In genomic region chr9:37371565-37372464, GRCh38 we compare ENCODE assay signal across 9 cellular contexts. TPM values are rescaled to one million over a fixed set of nuclear protein-coding genes. Genes with fewer than 3 reads are reported as not detected.
DNase-seq lines count a peak whose midpoint lies in the region; ATAC-seq and TF ChIP-seq lines count a peak whose summit lies in the region.
"Had no signal": no experiment of that assay in that cellular context is flagged by ENCODE, and none has a peak within 500 bp of the region (broad histone marks: within the 10 kb centered on the region; RNA-seq: fewer than 3 reads in every experiment).

No MANE protein-coding gene starts in this region.

- no peaks in the 10 kb centered on the region for H3K27me3 ChIP-seq in mammary epithelial cell (ENCODE audit: insufficient read depth, low read length)

- peaks cover 17% of the 10 kb centered on the region for H3K4me1 Mint-ChIP-seq in central memory CD8-positive, alpha-beta T cell
- H3K4me1 Mint-ChIP-seq in naive thymus-derived CD8-positive, alpha-beta T cell: peaks cover 4 to 72% (median 4%) of the 10 kb centered on the region in 4 donors
- peaks cover 4% of the 10 kb centered on the region for H3K4me1 Mint-ChIP-seq in activated T-helper 2 cell treated with anti-CD3 and anti-CD28 coated beads, Interferon-gamma antibody, Interleukin-2, Interleukin-4, amounts not matched to agents 10 μg/mL and 5 μg/mL and 100 μg/mL, durations not matched to agents 14 hours and 24 hours and 36 hours (ENCODE audit: low read depth)

- H3K9ac ChIP-seq in mammary epithelial cell (ENCODE audit: insufficient read depth, low read length): no peak overlapping the region

- TF ChIP-seq CTCF in mammary epithelial cell (conservative IDR thresholded peaks at IDR 0.05 in 1 of 2, IDR thresholded peaks at IDR 0.05 in 1 of 2; ENCODE audit: extremely low read depth in 1 of 2, insufficient read depth in 1 of 2, low read depth in 1 of 2, low read length in 2 of 2): no peak

- no peak overlapping the region for H2AFZ ChIP-seq in mammary epithelial cell (ENCODE audit: low read depth, low read length)

- CTCF ChIA-PET in mammary epithelial cell (lab: Charles Lee; ENCODE audit: low non-redundant PET): no interaction called here

- H3K36me3 Mint-ChIP-seq in central memory CD8-positive, alpha-beta T cell (ENCODE audit: insufficient read depth): no peaks in the 10 kb centered on the region
- H3K36me3 Mint-ChIP-seq in naive thymus-derived CD8-positive, alpha-beta T cell: no peaks in the 10 kb centered on the region
- no peaks in the 10 kb centered on the region for H3K36me3 Mint-ChIP-seq in activated T-helper 2 cell treated with anti-CD3 and anti-CD28 coated beads, Interferon-gamma antibody, Interleukin-2, Interleukin-4, amounts not matched to agents 10 μg/mL and 5 μg/mL and 100 μg/mL, durations not matched to agents 14 hours and 24 hours and 36 hours (ENCODE audit: low read depth)

- no peak overlapping the region for H3K4me2 ChIP-seq in mammary epithelial cell (ENCODE audit: insufficient read depth, low read depth, low read length)

- H3K4me1 ChIP-seq in mammary epithelial cell (ENCODE audit: insufficient read depth, low read length): no peaks in the 10 kb centered on the region

- peak; percentile 12 for ATAC-seq in GM19467 (IDR thresholded peaks at IDR 0.05; ENCODE audit: unreplicated experiment)
- peak; percentile 20 for ATAC-seq in HG03432 (IDR thresholded peaks at IDR 0.05; ENCODE audit: unreplicated experiment)
- no peak for ATAC-seq in central memory CD8-positive, alpha-beta T cell (replicated peaks; ENCODE audit: extremely low read depth, poor library complexity, severe bottlenecking)
- no peak for ATAC-seq in left colon
- no peak for ATAC-seq in naive thymus-derived CD8-positive, alpha-beta T cell

- H3K79me2 ChIP-seq in mammary epithelial cell (ENCODE audit: insufficient read depth, low read length): no peaks in the 10 kb centered on the region

- H3K27ac Mint-ChIP-seq in central memory CD8-positive, alpha-beta T cell (ENCODE audit: low read depth): peak overlapping the region; percentile 9
- H3K27ac Mint-ChIP-seq in naive thymus-derived CD8-positive, alpha-beta T cell: peak overlapping the region in 3 of 10 donors; percentile 47 to 75 (median 61)
- no peak overlapping the region for H3K27ac Mint-ChIP-seq in activated T-helper 2 cell treated with anti-CD3 and anti-CD28 coated beads, Interferon-gamma antibody, Interleukin-2, Interleukin-4, amounts not matched to agents 10 μg/mL and 5 μg/mL and 100 μg/mL, durations not matched to agents 14 hours and 24 hours and 36 hours

- H3K36me3 ChIP-seq in mammary epithelial cell (ENCODE audit: insufficient read depth, low read length): no peaks in the 10 kb centered on the region

- DNase-seq in GM04503 (ENCODE audit: low read depth) (peak; percentile 10), left colon (no peak), mammary epithelial cell (no peak)
- DNase-seq in central memory CD8-positive, alpha-beta T cell (ENCODE audit: low spot score in 2 of 2): no peak
- DNase-seq in naive thymus-derived CD8-positive, alpha-beta T cell: no peak
- no peak for DNase-seq in activated T-helper 2 cell treated with anti-CD3 and anti-CD28 coated beads, Interferon-gamma antibody, Interleukin-2, Interleukin-4, amounts not matched to agents 10 μg/mL and 5 μg/mL and 100 μg/mL, durations not matched to agents 14 hours and 24 hours and 36 hours (ENCODE audit: low spot score)
- DNase-seq: SHP77 had no signal

- no peak overlapping the region for H3K27ac ChIP-seq in mammary epithelial cell (ENCODE audit: insufficient read depth, low read depth, low read length)

- H3K9me3 ChIP-seq in mammary epithelial cell (replicated peaks; ENCODE audit: insufficient read depth, low read length): no peaks in the 10 kb centered on the region

- intact Hi-C loops in left colon (cut with DNase I, micrococcal nuclease): loop anchor here in 1 of 2 donors (10.0 kb wide), 1 partner anchor 63 kb away; no protein-coding TSS in a partner anchor
- intact Hi-C loops in mammary epithelial cell (cut with micrococcal nuclease): loop anchor here (10.0 kb wide), 1 partner anchor 347 kb away; no protein-coding TSS in a partner anchor
- intact Hi-C loops in activated T-helper 2 cell treated with anti-CD3 and anti-CD28 coated beads, Interferon-gamma antibody, Interleukin-2, Interleukin-4, amounts not matched to agents 10 μg/mL and 5 μg/mL and 100 μg/mL, durations not matched to agents 14 hours and 24 hours and 36 hours (cut with micrococcal nuclease): no loop called here

- no peaks in the 10 kb centered on the region for H3K9me3 Mint-ChIP-seq in central memory CD8-positive, alpha-beta T cell
- H3K9me3 Mint-ChIP-seq in naive thymus-derived CD8-positive, alpha-beta T cell: no peaks in the 10 kb centered on the region
- H3K9me3 Mint-ChIP-seq in activated T-helper 2 cell treated with anti-CD3 and anti-CD28 coated beads, Interferon-gamma antibody, Interleukin-2, Interleukin-4, amounts not matched to agents 10 μg/mL and 5 μg/mL and 100 μg/mL, durations not matched to agents 14 hours and 24 hours and 36 hours: no peaks in the 10 kb centered on the region

- BruUV-seq in mammary epithelial cell (replicated peaks; lab: Mats Ljungman, UMichigan): no TSS peak

- H3K4me3 ChIP-seq in mammary epithelial cell (replicated peaks in 1 of 3; ENCODE audit: insufficient read depth in 1 of 3, low read depth in 2 of 3, low read length in 3 of 3): no peak overlapping the region

- H3K4me3 Mint-ChIP-seq in central memory CD8-positive, alpha-beta T cell: no peak overlapping the region
- H3K4me3 Mint-ChIP-seq in naive thymus-derived CD8-positive, alpha-beta T cell: peak overlapping the region in 2 of 10 donors; percentile 34 to 36
- H3K4me3 Mint-ChIP-seq in activated T-helper 2 cell treated with anti-CD3 and anti-CD28 coated beads, Interferon-gamma antibody, Interleukin-2, Interleukin-4, amounts not matched to agents 10 μg/mL and 5 μg/mL and 100 μg/mL, durations not matched to agents 14 hours and 24 hours and 36 hours (ENCODE audit: low read depth): no peak overlapping the region

- H4K20me1 ChIP-seq in mammary epithelial cell (ENCODE audit: insufficient read depth, low read length): no peaks in the 10 kb centered on the region

- in situ Hi-C loops in mammary epithelial cell (cut with MboI; ENCODE audit: low sequenced_read_pairs in 2 of 2): loop anchor here in 1 of 2 donors (25.0 kb wide), 1 partner anchor 485 kb away; no protein-coding TSS in a partner anchor

- dilution Hi-C loops in mammary epithelial cell (cut with HindIII; ENCODE audit: low sequenced_read_pairs): no loop called here

- WGBS in mammary epithelial cell (ENCODE audit: low coverage, missing lambda C conversion rate): 62% methylated on average over 18 of the region's 20 CpGs

- peaks cover 8% of the 10 kb centered on the region for H3K27me3 Mint-ChIP-seq in central memory CD8-positive, alpha-beta T cell
- peaks cover 4 to 8% (median 7%) of the 10 kb centered on the region in 5 donors for H3K27me3 Mint-ChIP-seq in naive thymus-derived CD8-positive, alpha-beta T cell
- peaks cover 4% of the 10 kb centered on the region for H3K27me3 Mint-ChIP-seq in activated T-helper 2 cell treated with anti-CD3 and anti-CD28 coated beads, Interferon-gamma antibody, Interleukin-2, Interleukin-4, amounts not matched to agents 10 μg/mL and 5 μg/mL and 100 μg/mL, durations not matched to agents 14 hours and 24 hours and 36 hours (ENCODE audit: low read depth)

- POLR2A ChIA-PET in naive thymus-derived CD8-positive, alpha-beta T cell (lab: Charles Lee): no interaction called here

RNA-seq across cellular contexts. Expression of gene GRHPR, which starts 50.7 kb away (rescaled TPM):
- 10 to 100 TPM; 70.4 to 78.4 TPM for total RNA-seq in left colon
- 100 to 1,000 TPM in 1 of 2 donors, 10 to 100 TPM in 1; 87.0 to 163 TPM for total RNA-seq in mammary epithelial cell
- 175 TPM for polyA plus RNA-seq in mammary epithelial cell
- 109 TPM for polyA minus RNA-seq in mammary epithelial cell
- total RNA-seq in naive thymus-derived CD8-positive, alpha-beta T cell: 10 to 100 TPM; 55.0 to 58.7 TPM
- polyA plus RNA-seq in naive thymus-derived CD8-positive, alpha-beta T cell: 10 to 100 TPM; 71.5 to 89.3 (median 74.4) TPM
- total RNA-seq in activated T-helper 2 cell treated with anti-CD3 and anti-CD28 coated beads, Interferon-gamma antibody, Interleukin-2, Interleukin-4, amounts not matched to agents 10 μg/mL and 5 μg/mL and 100 μg/mL, durations not matched to agents 14 hours and 24 hours and 36 hours: 75.4 and 77.4 TPM in 2 replicates

Comparison
In these comparisons a context has a peak if more than half of its experiments do, and no peak if none do; other contexts are left out.
1. ATAC-seq: peak in GM19467 (single experiment) and HG03432 (single experiment); none in central memory CD8-positive, alpha-beta T cell (single experiment), left colon (single experiment) and naive thymus-derived CD8-positive, alpha-beta T cell (0 of 2).